ENCODE assay signal across 1 cellular context in genomic region chr1:25922633-25923567, GRCh38.
TF ChIP-seq lines count a peak whose summit lies in the region.

No MANE protein-coding gene starts in this region.

TF ChIP-seq in SK-N-SH treated with all-trans-retinoic acid at 6 μM for 48 hours, 23 proteins besides CTCF, POLR2A, EP300 and RAD21 (continued from another document):
- TF ChIP-seq ZNF70 (CRISPR knock-in tag; IDR thresholded peaks at IDR 0.05), result no peak
- no peak for TF ChIP-seq PPARA (CRISPR knock-in tag; IDR thresholded peaks at IDR 0.05; ENCODE audit: borderline replicate concordance)
- TF ChIP-seq ISL1 (CRISPR knock-in tag; IDR thresholded peaks at IDR 0.05), result no peak
